Comparison of ENCODE assay signal across 1 cellular context in the genomic region with DNA sequence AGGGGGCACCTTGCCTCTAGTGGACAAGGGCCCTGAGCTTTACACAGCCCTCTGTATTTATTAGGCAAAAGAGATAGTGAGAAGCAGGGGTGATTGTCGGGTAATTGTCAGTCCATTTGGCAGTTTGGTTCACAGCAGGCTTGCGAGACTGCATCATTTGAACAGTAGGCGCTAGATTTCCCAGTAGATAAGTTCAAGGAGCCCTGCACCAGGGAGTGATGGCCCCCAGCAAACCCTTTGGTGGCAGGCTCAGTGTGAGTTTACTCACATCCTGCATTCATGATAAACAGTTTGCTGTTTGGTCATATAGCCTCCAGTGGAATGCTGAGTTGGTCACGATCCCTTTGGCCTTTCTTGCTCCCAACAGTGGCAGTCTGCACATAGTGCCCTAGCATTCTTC.
TF ChIP-seq lines count a peak whose summit lies in the region.

No MANE protein-coding gene starts in this region.

TF ChIP-seq in GM23338, 12 proteins besides CTCF, POLR2A, EP300 and RAD21 (continued from another document):
- TF ChIP-seq, protein P1, sequence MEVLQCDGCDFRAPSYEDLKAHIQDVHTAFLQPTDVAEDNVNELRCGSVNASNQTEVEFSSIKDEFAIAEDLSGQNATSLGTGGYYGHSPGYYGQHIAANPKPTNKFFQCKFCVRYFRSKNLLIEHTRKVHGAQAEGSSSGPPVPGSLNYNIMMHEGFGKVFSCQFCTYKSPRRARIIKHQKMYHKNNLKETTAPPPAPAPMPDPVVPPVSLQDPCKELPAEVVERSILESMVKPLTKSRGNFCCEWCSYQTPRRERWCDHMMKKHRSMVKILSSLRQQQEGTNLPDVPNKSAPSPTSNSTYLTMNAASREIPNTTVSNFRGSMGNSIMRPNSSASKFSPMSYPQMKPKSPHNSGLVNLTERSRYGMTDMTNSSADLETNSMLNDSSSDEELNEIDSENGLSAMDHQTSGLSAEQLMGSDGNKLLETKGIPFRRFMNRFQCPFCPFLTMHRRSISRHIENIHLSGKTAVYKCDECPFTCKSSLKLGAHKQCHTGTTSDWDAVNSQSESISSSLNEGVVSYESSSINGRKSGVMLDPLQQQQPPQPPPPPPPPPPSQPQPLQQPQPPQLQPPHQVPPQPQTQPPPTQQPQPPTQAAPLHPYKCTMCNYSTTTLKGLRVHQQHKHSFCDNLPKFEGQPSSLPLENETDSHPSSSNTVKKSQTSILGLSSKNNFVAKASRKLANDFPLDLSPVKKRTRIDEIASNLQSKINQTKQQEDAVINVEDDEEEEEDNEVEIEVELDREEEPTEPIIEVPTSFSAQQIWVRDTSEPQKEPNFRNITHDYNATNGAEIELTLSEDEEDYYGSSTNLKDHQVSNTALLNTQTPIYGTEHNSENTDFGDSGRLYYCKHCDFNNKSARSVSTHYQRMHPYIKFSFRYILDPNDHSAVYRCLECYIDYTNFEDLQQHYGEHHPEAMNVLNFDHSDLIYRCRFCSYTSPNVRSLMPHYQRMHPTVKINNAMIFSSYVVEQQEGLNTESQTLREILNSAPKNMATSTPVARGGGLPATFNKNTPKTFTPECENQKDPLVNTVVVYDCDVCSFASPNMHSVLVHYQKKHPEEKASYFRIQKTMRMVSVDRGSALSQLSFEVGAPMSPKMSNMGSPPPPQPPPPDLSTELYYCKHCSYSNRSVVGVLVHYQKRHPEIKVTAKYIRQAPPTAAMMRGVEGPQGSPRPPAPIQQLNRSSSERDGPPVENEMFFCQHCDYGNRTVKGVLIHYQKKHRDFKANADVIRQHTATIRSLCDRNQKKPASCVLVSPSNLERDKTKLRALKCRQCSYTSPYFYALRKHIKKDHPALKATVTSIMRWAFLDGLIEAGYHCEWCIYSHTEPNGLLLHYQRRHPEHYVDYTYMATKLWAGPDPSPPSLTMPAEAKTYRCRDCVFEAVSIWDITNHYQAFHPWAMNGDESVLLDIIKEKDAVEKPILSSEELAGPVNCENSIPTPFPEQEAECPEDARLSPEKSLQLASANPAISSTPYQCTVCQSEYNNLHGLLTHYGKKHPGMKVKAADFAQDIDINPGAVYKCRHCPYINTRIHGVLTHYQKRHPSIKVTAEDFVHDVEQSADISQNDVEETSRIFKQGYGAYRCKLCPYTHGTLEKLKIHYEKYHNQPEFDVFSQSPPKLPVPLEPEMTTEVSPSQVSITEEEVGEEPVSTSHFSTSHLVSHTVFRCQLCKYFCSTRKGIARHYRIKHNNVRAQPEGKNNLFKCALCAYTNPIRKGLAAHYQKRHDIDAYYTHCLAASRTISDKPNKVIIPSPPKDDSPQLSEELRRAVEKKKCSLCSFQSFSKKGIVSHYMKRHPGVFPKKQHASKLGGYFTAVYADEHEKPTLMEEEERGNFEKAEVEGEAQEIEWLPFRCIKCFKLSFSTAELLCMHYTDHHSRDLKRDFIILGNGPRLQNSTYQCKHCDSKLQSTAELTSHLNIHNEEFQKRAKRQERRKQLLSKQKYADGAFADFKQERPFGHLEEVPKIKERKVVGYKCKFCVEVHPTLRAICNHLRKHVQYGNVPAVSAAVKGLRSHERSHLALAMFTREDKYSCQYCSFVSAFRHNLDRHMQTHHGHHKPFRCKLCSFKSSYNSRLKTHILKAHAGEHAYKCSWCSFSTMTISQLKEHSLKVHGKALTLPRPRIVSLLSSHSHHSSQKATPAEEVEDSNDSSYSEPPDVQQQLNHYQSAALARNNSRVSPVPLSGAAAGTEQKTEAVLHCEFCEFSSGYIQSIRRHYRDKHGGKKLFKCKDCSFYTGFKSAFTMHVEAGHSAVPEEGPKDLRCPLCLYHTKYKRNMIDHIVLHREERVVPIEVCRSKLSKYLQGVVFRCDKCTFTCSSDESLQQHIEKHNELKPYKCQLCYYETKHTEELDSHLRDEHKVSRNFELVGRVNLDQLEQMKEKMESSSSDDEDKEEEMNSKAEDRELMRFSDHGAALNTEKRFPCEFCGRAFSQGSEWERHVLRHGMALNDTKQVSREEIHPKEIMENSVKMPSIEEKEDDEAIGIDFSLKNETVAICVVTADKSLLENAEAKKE (CRISPR knock-in tag; IDR thresholded peaks at IDR 0.05) = no peak
- TF ChIP-seq REST (IDR thresholded peaks at IDR 0.05; ENCODE audit: unreplicated experiment) (no peak), ETS1 (IDR thresholded peaks at IDR 0.05) (no peak), CREB1 (CRISPR knock-in tag; IDR thresholded peaks at IDR 0.05; ENCODE audit: low read depth) (no peak), EZH2 (IDR thresholded peaks at IDR 0.05; ENCODE audit: low read depth, unreplicated experiment) (no peak), STAT1 (IDR thresholded peaks at IDR 0.05; ENCODE audit: unreplicated experiment) (no peak), JUNB (IDR thresholded peaks at IDR 0.05; ENCODE audit: unreplicated experiment) (no peak), EZH2phosphoT487 (IDR thresholded peaks at IDR 0.05; ENCODE audit: unreplicated experiment) (no peak)
